In the genomic region with DNA sequence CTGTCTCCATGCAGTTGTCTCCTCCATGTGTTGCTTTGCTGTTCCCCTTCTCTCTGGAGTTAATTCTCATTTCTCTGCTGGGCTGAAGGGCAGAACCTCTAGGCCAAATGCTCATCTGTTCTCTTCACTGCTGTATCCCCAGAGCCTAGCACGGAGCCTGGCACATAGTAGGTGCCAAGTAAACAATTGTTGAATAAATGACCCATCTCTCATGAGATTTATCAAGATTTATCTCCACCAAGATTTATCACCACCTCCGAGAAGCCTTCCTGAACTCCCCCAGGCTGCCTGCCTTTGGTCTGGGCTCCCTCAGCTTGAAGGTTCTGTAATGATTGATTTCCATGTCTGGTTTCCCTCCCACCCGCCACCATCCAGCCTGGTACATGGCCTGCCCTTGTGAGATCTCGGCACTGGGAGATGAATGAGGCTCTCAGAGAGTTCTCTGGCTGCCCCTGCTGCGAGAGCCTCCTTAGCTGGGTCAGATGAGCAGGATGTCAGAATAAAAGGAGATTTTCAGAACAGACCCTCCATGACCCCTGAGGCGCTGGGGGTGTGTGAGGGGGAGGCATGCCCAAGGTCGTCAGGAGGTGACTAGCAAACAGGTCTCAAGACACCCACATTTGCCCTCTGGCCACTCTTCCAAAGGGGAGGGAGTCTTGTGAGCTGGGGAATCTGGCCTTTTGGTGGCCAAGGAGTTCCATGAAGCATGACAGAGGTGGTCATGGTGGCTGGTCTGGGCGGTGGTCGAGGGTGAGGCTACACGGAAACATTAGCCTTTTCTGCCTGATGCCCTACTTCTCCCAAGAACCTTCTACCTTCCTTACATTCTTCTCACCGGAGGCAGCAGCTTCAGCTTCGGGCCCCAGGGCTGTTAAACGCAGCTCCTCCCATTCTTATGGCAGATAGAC, we compare ENCODE assay signal across 16 cellular contexts. TPM values are rescaled to one million over a fixed set of nuclear protein-coding genes. Genes with fewer than 3 reads are reported as not detected.
A peak's percentile ranks its signal among the peaks of the same experiment; 100 is the strongest.
DNase-seq lines count a peak whose midpoint lies in the region; ATAC-seq and TF ChIP-seq lines count a peak whose summit lies in the region.
"Had no signal": no experiment of that assay in that cellular context is flagged by ENCODE, and none has a peak within 500 bp of the region (broad histone marks: within the 10 kb centered on the region; RNA-seq: fewer than 3 reads in every experiment).

No MANE protein-coding gene starts in this region.

- intact Hi-C loops in activated naive CD4-positive, alpha-beta T cell treated with anti-CD3 and anti-CD28 coated beads for 36 hours (cut with micrococcal nuclease): loop anchor here (10.0 kb wide), 1 partner anchor 383 kb away; no protein-coding TSS in a partner anchor

- H3K27ac ChIP-seq in caudate nucleus (ENCODE audit: low read depth, low read length): no peak overlapping the region
- H3K27ac ChIP-seq: psoas muscle had no signal

- H3K27ac Mint-ChIP-seq in activated naive CD4-positive, alpha-beta T cell treated with anti-CD3 and anti-CD28 coated beads for 36 hours: no peak overlapping the region
- no peak overlapping the region for H3K27ac Mint-ChIP-seq in activated naive CD4-positive, alpha-beta T cell treated with anti-CD3 and anti-CD28 coated beads, Interleukin-2, amount 50 U/mL, for 72 hours
- H3K27ac Mint-ChIP-seq in T-helper 17 cell: no peak overlapping the region
- peak overlapping the region; percentile 48 for H3K27ac Mint-ChIP-seq in endothelial cell (ENCODE audit: unreplicated experiment)
- H3K27ac Mint-ChIP-seq in osteocyte (ENCODE audit: unreplicated experiment): no peak overlapping the region
- H3K27ac Mint-ChIP-seq: stimulated activated naive CD8-positive, alpha-beta T cell treated with anti-CD3 and anti-CD28 coated beads, Interleukin-15, Interleukin-2, amounts not matched to agents 100 ng/mL and 50 ng/mL, for 24 hours had no signal

- H3K4me3 Mint-ChIP-seq in activated naive CD4-positive, alpha-beta T cell treated with anti-CD3 and anti-CD28 coated beads for 36 hours: peak overlapping the region; percentile 7
- H3K4me3 Mint-ChIP-seq in T-helper 17 cell (peak overlapping the region; percentile 80), endothelial cell (ENCODE audit: unreplicated experiment) (peak overlapping the region; percentile 53), osteocyte (ENCODE audit: unreplicated experiment) (peak overlapping the region; percentile 8)

- peaks cover 23% of the 10 kb centered on the region for H3K4me1 Mint-ChIP-seq in activated naive CD4-positive, alpha-beta T cell treated with anti-CD3 and anti-CD28 coated beads for 36 hours (ENCODE audit: low read depth)
- H3K4me1 Mint-ChIP-seq in T-helper 17 cell (peaks cover 35% of the 10 kb centered on the region), endothelial cell (ENCODE audit: unreplicated experiment) (peaks cover 58% of the 10 kb centered on the region), osteocyte (ENCODE audit: unreplicated experiment) (peaks cover 5% of the 10 kb centered on the region)

- peaks cover 5% of the 10 kb centered on the region for H3K27me3 Mint-ChIP-seq in activated naive CD4-positive, alpha-beta T cell treated with anti-CD3 and anti-CD28 coated beads for 36 hours (ENCODE audit: low read depth)
- no peaks in the 10 kb centered on the region for H3K27me3 Mint-ChIP-seq in T-helper 17 cell
- peaks cover 3% of the 10 kb centered on the region for H3K27me3 Mint-ChIP-seq in endothelial cell (ENCODE audit: unreplicated experiment)
- peaks cover 27% of the 10 kb centered on the region for H3K27me3 Mint-ChIP-seq in osteocyte (ENCODE audit: unreplicated experiment)

- no peaks in the 10 kb centered on the region for H3K9me3 ChIP-seq in T-helper 17 cell (ENCODE audit: control insufficient read depth, low read length, poor library complexity, severe bottlenecking)
- H3K9me3 ChIP-seq: psoas muscle had no signal

- no peaks in the 10 kb centered on the region for H3K36me3 Mint-ChIP-seq in activated naive CD4-positive, alpha-beta T cell treated with anti-CD3 and anti-CD28 coated beads for 36 hours (ENCODE audit: low read depth)
- no peaks in the 10 kb centered on the region for H3K36me3 Mint-ChIP-seq in activated naive CD4-positive, alpha-beta T cell treated with anti-CD3 and anti-CD28 coated beads, Interleukin-2, amount 50 U/mL, for 72 hours
- H3K36me3 Mint-ChIP-seq in T-helper 17 cell (ENCODE audit: low read depth): no peaks in the 10 kb centered on the region
- peaks cover 31% of the 10 kb centered on the region for H3K36me3 Mint-ChIP-seq in endothelial cell (ENCODE audit: low read depth, unreplicated experiment)
- no peaks in the 10 kb centered on the region for H3K36me3 Mint-ChIP-seq in osteocyte (ENCODE audit: unreplicated experiment)

- no peak for DNase-seq in activated naive CD4-positive, alpha-beta T cell treated with anti-CD3 and anti-CD28 coated beads for 36 hours
- no peak for DNase-seq in activated naive CD4-positive, alpha-beta T cell treated with anti-CD3 and anti-CD28 coated beads, Interleukin-2, amount 50 U/mL, for 72 hours (ENCODE audit: low spot score in 2 of 2)
- DNase-seq in T-helper 17 cell (no peak), endothelial cell (ENCODE audit: low spot score) (no peak), osteocyte (ENCODE audit: extremely low spot score, unreplicated experiment) (no peak), T1000 (lab: John Stamatoyannopoulos, UW) (no peak), caudate nucleus (lab: John Stamatoyannopoulos, UW) (no peak)
- DNase-seq: activated naive CD4-positive, alpha-beta T cell treated with anti-CD3 and anti-CD28 coated beads, Interleukin-2, amount 50 U/mL, for 16 hours; effector memory CD4-positive, alpha-beta T cell; KBM-7; left colon; NCI-H1092; psoas muscle; SIG-M5 had no signal

- no peak for ATAC-seq in activated naive CD4-positive, alpha-beta T cell treated with anti-CD3 and anti-CD28 coated beads, Interleukin-2, amount 50 U/mL, for 72 hours
- ATAC-seq in T-helper 17 cell (no peak), HG03469 (IDR thresholded peaks at IDR 0.05; ENCODE audit: unreplicated experiment) (no peak)
- ATAC-seq: left colon, psoas muscle had no signal

- no peaks in the 10 kb centered on the region for H3K9me3 Mint-ChIP-seq in activated naive CD4-positive, alpha-beta T cell treated with anti-CD3 and anti-CD28 coated beads for 36 hours
- no peaks in the 10 kb centered on the region for H3K9me3 Mint-ChIP-seq in activated naive CD4-positive, alpha-beta T cell treated with anti-CD3 and anti-CD28 coated beads, Interleukin-2, amount 50 U/mL, for 72 hours
- H3K9me3 Mint-ChIP-seq in endothelial cell (ENCODE audit: unreplicated experiment): no peaks in the 10 kb centered on the region
- H3K9me3 Mint-ChIP-seq in osteocyte (ENCODE audit: unreplicated experiment): no peaks in the 10 kb centered on the region
- H3K9me3 Mint-ChIP-seq: stimulated activated naive CD8-positive, alpha-beta T cell treated with anti-CD3 and anti-CD28 coated beads, Interleukin-15, Interleukin-2, amounts not matched to agents 100 ng/mL and 50 ng/mL, for 24 hours had no signal

- CTCF ChIA-PET in activated naive CD4-positive, alpha-beta T cell treated with anti-CD3 and anti-CD28 coated beads for 36 hours (lab: Charles Lee): interaction anchor here (0.7 to 8.5 kb wide), 5 partner anchors 79 to 248 kb away, joined by 3 to 153 read pairs (median 5); no protein-coding TSS in a partner anchor

- TF ChIP-seq CTCF in endothelial cell (IDR thresholded peaks at IDR 0.05; ENCODE audit: unreplicated experiment) (no peak), osteocyte (IDR thresholded peaks at IDR 0.05) (no peak)

RNA-seq across cellular contexts. Expression of a gene that starts 2.5 kb away (rescaled TPM):
- 10 to 100 TPM; 13.3 to 13.5 TPM for total RNA-seq in activated naive CD4-positive, alpha-beta T cell treated with anti-CD3 and anti-CD28 coated beads for 36 hours
- 10 to 100 TPM; 13.4 to 22.7 TPM for total RNA-seq in activated naive CD4-positive, alpha-beta T cell treated with anti-CD3 and anti-CD28 coated beads, Interleukin-2, amount 50 U/mL, for 72 hours
- total RNA-seq in T-helper 17 cell: 100 to 1,000 TPM in 1 of 2 donors, 10 to 100 TPM in 1; 77.3 to 108 TPM
- total RNA-seq in endothelial cell (ENCODE audit: unreplicated experiment): 674 TPM
- total RNA-seq in osteocyte: 3.1 and 4.0 TPM in 2 replicates

RNA-seq across cellular contexts. Expression of a gene that starts 33.9 kb away (rescaled TPM):
- 10 to 100 TPM; 13.9 to 15.4 TPM for total RNA-seq in activated naive CD4-positive, alpha-beta T cell treated with anti-CD3 and anti-CD28 coated beads for 36 hours
- 10 to 100 TPM in 1 of 2 donors, 1 to 10 TPM in 1; 8.2 to 24.5 TPM for total RNA-seq in activated naive CD4-positive, alpha-beta T cell treated with anti-CD3 and anti-CD28 coated beads, Interleukin-2, amount 50 U/mL, for 72 hours
- total RNA-seq in T-helper 17 cell (1 to 10 TPM; 3.5 to 3.6 TPM), endothelial cell (ENCODE audit: unreplicated experiment) (449 TPM), osteocyte (484 and 511 TPM in 2 replicates)

Comparison
In these comparisons a context has a peak if more than half of its experiments do, and no peak if none do; other contexts are left out.
1. H3K4me3 Mint-ChIP-seq: peak in every context shown above with its lines; median percentile 80 in T-helper 17 cell; 53 in endothelial cell; 8 in osteocyte; 7 in activated naive CD4-positive, alpha-beta T cell treated with anti-CD3 and anti-CD28 coated beads for 36 hours.
2. RNA of a gene that starts 33.9 kb away (total RNA-seq): 484 to 511 TPM in osteocyte and 449 TPM in endothelial cell (single experiment); 8.2 to 24.5 TPM in activated naive CD4-positive, alpha-beta T cell treated with anti-CD3 and anti-CD28 coated beads, Interleukin-2, amount 50 U/mL, for 72 hours, 13.9 to 15.4 TPM in activated naive CD4-positive, alpha-beta T cell treated with anti-CD3 and anti-CD28 coated beads for 36 hours and 3.5 to 3.6 TPM in T-helper 17 cell; every median in the first group is over 10 times any median in the second.